ENCODE assay signal across 15 cellular contexts in the genomic region with DNA sequence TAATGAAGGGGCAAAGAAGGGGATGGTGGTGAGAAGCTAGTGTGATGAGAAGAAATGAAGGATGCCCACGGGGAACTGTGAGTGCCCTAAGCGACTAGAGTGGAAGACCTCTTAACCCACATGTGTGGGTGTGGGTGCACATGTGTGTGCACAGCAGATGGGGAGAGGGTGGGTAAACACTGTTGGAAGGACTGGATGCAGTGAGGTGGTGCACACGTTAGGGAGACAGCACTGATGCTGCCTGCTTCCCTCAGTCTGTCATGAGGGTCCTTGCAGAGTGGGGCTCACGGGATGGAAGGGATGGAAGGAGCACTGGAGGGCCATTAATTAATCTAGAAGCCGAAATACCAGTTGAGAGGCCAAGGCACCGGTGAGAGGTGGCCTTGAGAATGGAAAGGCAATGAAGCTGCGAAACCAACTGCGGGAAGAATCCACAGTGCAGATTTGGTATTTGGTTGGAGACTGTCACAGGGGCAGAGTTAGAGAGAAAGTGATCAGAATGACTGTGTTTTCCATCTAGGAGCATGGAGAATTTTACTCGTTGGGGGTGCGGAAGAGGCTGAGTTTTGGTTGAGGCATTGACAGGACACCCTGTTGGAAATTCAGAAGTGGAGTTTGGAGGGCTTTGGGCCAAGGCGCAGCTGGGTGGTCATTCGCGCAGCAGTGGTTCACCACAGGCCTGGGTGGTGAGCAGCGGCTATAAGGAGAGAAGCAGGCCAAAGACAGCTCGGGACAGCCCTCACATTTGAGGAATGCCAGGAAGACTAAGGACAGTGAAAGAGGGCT. TPM values are rescaled to one million over a fixed set of nuclear protein-coding genes. Genes with fewer than 3 reads are reported as not detected.
A peak's percentile ranks its signal among the peaks of the same experiment; 100 is the strongest.
DNase-seq lines count a peak whose midpoint lies in the region; ATAC-seq and TF ChIP-seq lines count a peak whose summit lies in the region.
"Had no signal": no experiment of that assay in that cellular context is flagged by ENCODE, and none has a peak within 500 bp of the region (broad histone marks: within the 10 kb centered on the region; RNA-seq: fewer than 3 reads in every experiment).

No MANE protein-coding gene starts in this region.

- intact Hi-C loops in activated CD8-positive, alpha-beta T cell treated with anti-CD3 and anti-CD28 coated beads for 36 hours (cut with micrococcal nuclease): no loop called here

- in situ Hi-C loops in GM13977 (cut with MboI; ENCODE audit: low pct_unique_long_range_greater_than_20kb, low sequenced_read_pairs, unreplicated experiment): no loop called here

- H4K20me1 ChIP-seq in BLaER1 treated with 17β-estradiol and CSF1 and Interleukin-3, amounts not matched to agents 10 nM and 100 nM: peaks cover 97 to 100% (median 100%) of the 10 kb centered on the region in 11 experiments

- CTCF ChIA-PET in activated CD8-positive, alpha-beta T cell treated with anti-CD3 and anti-CD28 coated beads for 36 hours (lab: Charles Lee): interaction anchor here (1.0 to 2.4 kb wide), 5 partner anchors 7 to 45 kb away, joined by 3 to 8 read pairs (median 5); no protein-coding TSS in a partner anchor

- H3K4me3 Mint-ChIP-seq in CD4-positive, CD25-positive, alpha-beta regulatory T cell: peak overlapping the region; percentile 22 to 73 (median 46)
- H3K4me3 Mint-ChIP-seq in activated CD8-positive, alpha-beta T cell treated with anti-CD3 and anti-CD28 coated beads for 36 hours: no peak overlapping the region
- no peak overlapping the region for H3K4me3 Mint-ChIP-seq in memory B cell

- peak overlapping the region in 3 of 11 experiments; percentile 0 to 20 (median 19); a peak in 4 of 22 replicates for H3K9ac ChIP-seq in BLaER1 treated with 17β-estradiol and CSF1 and Interleukin-3, amounts not matched to agents 10 nM and 100 nM

- H3K27me3 Mint-ChIP-seq in CD4-positive, CD25-positive, alpha-beta regulatory T cell: no peaks in the 10 kb centered on the region
- H3K27me3 Mint-ChIP-seq in activated CD8-positive, alpha-beta T cell treated with anti-CD3 and anti-CD28 coated beads for 36 hours: no peaks in the 10 kb centered on the region
- no peaks in the 10 kb centered on the region for H3K27me3 Mint-ChIP-seq in memory B cell

- no peak for ATAC-seq in CD4-positive, CD25-positive, alpha-beta regulatory T cell (ENCODE audit: low read depth in 2 of 2)
- no peak for ATAC-seq in activated CD8-positive, alpha-beta T cell treated with anti-CD3 and anti-CD28 coated beads for 36 hours
- ATAC-seq in memory B cell (ENCODE audit: low read depth) (no peak), GM21619 (IDR thresholded peaks at IDR 0.05; ENCODE audit: unreplicated experiment) (no peak)

- H3K9me3 Mint-ChIP-seq in CD4-positive, CD25-positive, alpha-beta regulatory T cell: no peaks in the 10 kb centered on the region
- H3K9me3 Mint-ChIP-seq in activated CD8-positive, alpha-beta T cell treated with anti-CD3 and anti-CD28 coated beads for 36 hours: no peaks in the 10 kb centered on the region
- H3K9me3 Mint-ChIP-seq in memory B cell: no peaks in the 10 kb centered on the region

- DNase-seq in CD4-positive, CD25-positive, alpha-beta regulatory T cell: no peak
- no peak for DNase-seq in activated CD8-positive, alpha-beta T cell treated with anti-CD3 and anti-CD28 coated beads for 36 hours
- no peak for DNase-seq in memory B cell (ENCODE audit: low spot score in 2 of 2)
- DNase-seq in GM13977 (ENCODE audit: low spot score): no peak
- no peak for DNase-seq in BE2C
- DNase-seq: amniotic stem cell, KBM-7, NCI-H1092, NCI-H2171, PC-9, trophoblast cell had no signal

- H3K27ac ChIP-seq in BLaER1 treated with 17β-estradiol and CSF1 and Interleukin-3, amounts not matched to agents 10 nM and 100 nM: peak overlapping the region in 7 of 11 experiments; percentile 2 to 49 (median 33); a peak in 13 of 22 replicates
- H3K27ac ChIP-seq in CD4-positive, CD25-positive, alpha-beta regulatory T cell (ENCODE audit: insufficient read depth, low read length, poor library complexity, severe bottlenecking): peak overlapping the region; percentile 26
- H3K27ac ChIP-seq: PC-9, skin epidermis had no signal

- peaks cover 96 to 100% (median 99%) of the 10 kb centered on the region in 10 experiments for H3K4me1 ChIP-seq in BLaER1 treated with 17β-estradiol and CSF1 and Interleukin-3, amounts not matched to agents 10 nM and 100 nM
- peaks cover 97% of the 10 kb centered on the region for H3K4me1 ChIP-seq in CD4-positive, CD25-positive, alpha-beta regulatory T cell (ENCODE audit: control insufficient read depth, insufficient read depth, low read length, poor library complexity, severe bottlenecking)
- H3K4me1 ChIP-seq in BE2C: peaks cover 4% of the 10 kb centered on the region; the same call in 1 of the 2 replicates

- peaks cover 57% of the 10 kb centered on the region for H3K36me3 Mint-ChIP-seq in CD4-positive, CD25-positive, alpha-beta regulatory T cell
- peaks cover 45% of the 10 kb centered on the region for H3K36me3 Mint-ChIP-seq in activated CD8-positive, alpha-beta T cell treated with anti-CD3 and anti-CD28 coated beads for 36 hours (ENCODE audit: low read depth)
- H3K36me3 Mint-ChIP-seq in memory B cell: peaks cover 29% of the 10 kb centered on the region

- H3K27ac Mint-ChIP-seq in CD4-positive, CD25-positive, alpha-beta regulatory T cell: peak overlapping the region; percentile 87 to 95 (median 87)
- H3K27ac Mint-ChIP-seq in activated CD8-positive, alpha-beta T cell treated with anti-CD3 and anti-CD28 coated beads for 36 hours: peak overlapping the region; percentile 40
- peak overlapping the region; percentile 60 for H3K27ac Mint-ChIP-seq in memory B cell

- H3K4me1 Mint-ChIP-seq in CD4-positive, CD25-positive, alpha-beta regulatory T cell: peaks cover 47 to 95% (median 85%) of the 10 kb centered on the region in 4 donors
- H3K4me1 Mint-ChIP-seq in activated CD8-positive, alpha-beta T cell treated with anti-CD3 and anti-CD28 coated beads for 36 hours (ENCODE audit: low read depth): peaks cover 82% of the 10 kb centered on the region
- peaks cover 71% of the 10 kb centered on the region for H3K4me1 Mint-ChIP-seq in memory B cell

- no peak overlapping the region for H3K4me3 ChIP-seq in BLaER1 treated with 17β-estradiol and CSF1 and Interleukin-3, amounts not matched to agents 10 nM and 100 nM
- peak overlapping the region; percentile 34 for H3K4me3 ChIP-seq in CD4-positive, CD25-positive, alpha-beta regulatory T cell (ENCODE audit: low read depth, low read length)
- no peak overlapping the region for H3K4me3 ChIP-seq in BE2C (ENCODE audit: low read depth, low read length)
- H3K4me3 ChIP-seq: PC-9, skin epidermis had no signal

- POLR2A ChIA-PET in activated CD8-positive, alpha-beta T cell treated with anti-CD3 and anti-CD28 coated beads for 36 hours (lab: Charles Lee): interaction anchor here (0.6 to 1.4 kb wide), 3 partner anchors 9 to 71 kb away, joined by 3 to 4 read pairs (median 4); no protein-coding TSS in a partner anchor

- H3K9me3 ChIP-seq in BLaER1 treated with 17β-estradiol and CSF1 and Interleukin-3, amounts not matched to agents 10 nM and 100 nM (replicated peaks in 1 of 11): no peaks in the 10 kb centered on the region
- H3K9me3 ChIP-seq in CD4-positive, CD25-positive, alpha-beta regulatory T cell (ENCODE audit: control insufficient read depth in 2 of 2, low read length in 2 of 2): no peaks in the 10 kb centered on the region
- no peaks in the 10 kb centered on the region for H3K9me3 ChIP-seq in BE2C

- H3K36me3 ChIP-seq in BLaER1 treated with 17β-estradiol and CSF1 and Interleukin-3, amounts not matched to agents 10 nM and 100 nM: peaks cover 60 to 96% (median 81%) of the 10 kb centered on the region in 11 experiments
- H3K36me3 ChIP-seq in CD4-positive, CD25-positive, alpha-beta regulatory T cell (ENCODE audit: control insufficient read depth, insufficient read depth, low read length): peaks cover 59% of the 10 kb centered on the region
- no peaks in the 10 kb centered on the region for H3K36me3 ChIP-seq in BE2C

- H3K27me3 ChIP-seq in BLaER1 treated with 17β-estradiol and CSF1 and Interleukin-3, amounts not matched to agents 10 nM and 100 nM: no peaks in the 10 kb centered on the region
- no peaks in the 10 kb centered on the region for H3K27me3 ChIP-seq in CD4-positive, CD25-positive, alpha-beta regulatory T cell (ENCODE audit: control insufficient read depth, insufficient read depth, low read length)
- H3K27me3 ChIP-seq in BE2C: no peaks in the 10 kb centered on the region; the same call in 1 of the 2 replicates

- H3K4me2 ChIP-seq in BLaER1 treated with 17β-estradiol and CSF1 and Interleukin-3, amounts not matched to agents 10 nM and 100 nM: peak overlapping the region; percentile 25 to 98 (median 77); a peak in 20 of 22 replicates
- H3K4me2 ChIP-seq: PC-9 had no signal

- no peak for TF ChIP-seq CTCF in activated CD8-positive, alpha-beta T cell treated with anti-CD3 and anti-CD28 coated beads for 36 hours (IDR thresholded peaks at IDR 0.05)
- no peak for TF ChIP-seq CTCF in GM13977 (IDR thresholded peaks at IDR 0.05; ENCODE audit: extremely low read depth, insufficient read depth, missing control alignments)
- no peak for TF ChIP-seq CTCF in BE2C (IDR thresholded peaks at IDR 0.05; ENCODE audit: low read depth, low read length)

RNA-seq across cellular contexts. Expression of a gene that starts 15.8 kb away (rescaled TPM):
- 174 TPM for total RNA-seq in CD4-positive, CD25-positive, alpha-beta regulatory T cell
- polyA plus RNA-seq in CD4-positive, CD25-positive, alpha-beta regulatory T cell: 100 to 1,000 TPM; 207 to 251 (median 233) TPM
- total RNA-seq in activated CD8-positive, alpha-beta T cell treated with anti-CD3 and anti-CD28 coated beads for 36 hours: 10 to 100 TPM; 66.4 to 67.9 TPM
- 0.56 TPM for polyA plus RNA-seq in BE2C (2012; ENCODE audit: insufficient read depth, insufficient read length, low read depth)
- total RNA-seq: PC-9, SK-MEL-5 had no signal

Comparison
In these comparisons a context has a peak if more than half of its experiments do, and no peak if none do; other contexts are left out.
1. H3K4me3 Mint-ChIP-seq: peak in CD4-positive, CD25-positive, alpha-beta regulatory T cell (4 of 4); none in activated CD8-positive, alpha-beta T cell treated with anti-CD3 and anti-CD28 coated beads for 36 hours (single experiment) and memory B cell (single experiment).
2. Peak in every context shown above with its lines, with median percentiles within 50 percentile points of each other: H3K27ac Mint-ChIP-seq.